ENCODE assay signal across 9 cellular contexts in genomic region chr19:41994521-41994971, GRCh38. TPM values are rescaled to one million over a fixed set of nuclear protein-coding genes. Genes with fewer than 3 reads are reported as not detected.
DNase-seq lines count a peak whose midpoint lies in the region; ATAC-seq, FAIRE-seq and TF ChIP-seq lines count a peak whose summit lies in the region.
"Had no signal": no experiment of that assay in that cellular context is flagged by ENCODE, and none has a peak within 500 bp of the region (broad histone marks: within the 10 kb centered on the region; RNA-seq: fewer than 3 reads in every experiment).

No MANE protein-coding gene starts in this region.

- H3K4me3 ChIP-seq in OCI-LY3 (ENCODE audit: low read length) (peak overlapping the region; percentile 93), esophagus squamous epithelium (peak overlapping the region in 3 of 4 donors; percentile 23 to 69 (median 51)), HepG2 (replicated peaks in 1 of 3; ENCODE audit: insufficient read depth in 1 of 3, low read depth in 2 of 3, low read length in 3 of 3) (no peak overlapping the region)

- peak overlapping the region; percentile 15; the same call in 1 of the 2 replicates for H3K9ac ChIP-seq in OCI-LY3 (ENCODE audit: low read length)
- H3K9ac ChIP-seq in HepG2 (ENCODE audit: insufficient read depth, low read depth, low read length): no peak overlapping the region

- H3K36me3 ChIP-seq in OCI-LY3 (replicated peaks; ENCODE audit: low read depth, low read length) (no peaks in the 10 kb centered on the region), esophagus squamous epithelium (no peaks in the 10 kb centered on the region), HepG2 (replicated peaks in 1 of 2; ENCODE audit: control insufficient read depth in 1 of 2, insufficient read depth in 2 of 2, low read length in 2 of 2) (no peaks in the 10 kb centered on the region)

- TF ChIP-seq EP300 in HepG2 (IDR thresholded peaks at IDR 0.05; ENCODE audit: low read depth in 2 of 2, low read length in 2 of 2) (no peak), HepG2 (CRISPR knock-in tag; IDR thresholded peaks at IDR 0.05; ENCODE audit: borderline replicate concordance) (no peak)

- TF ChIP-seq RAD21 in HepG2 (CRISPR knock-in tag; IDR thresholded peaks at IDR 0.05): no peak

- no peaks in the 10 kb centered on the region for H3K9me3 ChIP-seq in OCI-LY3 (ENCODE audit: insufficient read depth, low read length)
- no peaks in the 10 kb centered on the region for H3K9me3 ChIP-seq in esophagus squamous epithelium
- no peaks in the 10 kb centered on the region for H3K9me3 ChIP-seq in HepG2 (ENCODE audit: low read length)

- H2AFZ ChIP-seq in OCI-LY3 (ENCODE audit: low read depth, low read length) (peak overlapping the region; percentile 68; the same call in 1 of the 2 replicates), HepG2 (ENCODE audit: low read length) (no peak overlapping the region)

- CTCF ChIA-PET in HepG2 (lab: Yijun Ruan, JAX; ENCODE audit: low intra/inter-chr PET ratio, low total read pairs): no interaction called here

- H3K4me1 ChIP-seq in OCI-LY3 (ENCODE audit: low read length) (peaks cover 13% of the 10 kb centered on the region; the same call in 1 of the 2 replicates), esophagus squamous epithelium (peaks cover 10 to 38% (median 16%) of the 10 kb centered on the region in 3 donors), HepG2 (ENCODE audit: insufficient read depth, low read length) (no peaks in the 10 kb centered on the region)

- TF ChIP-seq CTCF in OCI-LY3 (IDR thresholded peaks at IDR 0.05; ENCODE audit: low read depth, low read length) (no peak), esophagus squamous epithelium (IDR thresholded peaks at IDR 0.05) (no peak), HepG2 (CRISPR knock-in tag; IDR thresholded peaks at IDR 0.05) (no peak)

- no peak for ATAC-seq in HepG2

- TF ChIP-seq POLR2A in esophagus squamous epithelium (IDR thresholded peaks at IDR 0.05) (no peak), HepG2 (IDR thresholded peaks at IDR 0.05; ENCODE audit: insufficient read depth in 1 of 2, low read depth in 2 of 2, low read length in 2 of 2) (no peak)

- H3K4me2 ChIP-seq in OCI-LY3 (ENCODE audit: low read length) (peak overlapping the region; percentile 97), HepG2 (ENCODE audit: low read depth, low read length) (no peak overlapping the region)

- intact Hi-C loops in esophagus squamous epithelium (cut with DNase I) (no loop called here), HepG2 (cut with micrococcal nuclease; ENCODE audit: unreplicated experiment) (no loop called here)

- POLR2A ChIA-PET in HepG2 (lab: Yijun Ruan, JAX): no interaction called here

- H3K27ac ChIP-seq in OCI-LY3 (ENCODE audit: low read length) (no peak overlapping the region), esophagus squamous epithelium (no peak overlapping the region), HepG2 (ENCODE audit: extremely low read length, insufficient read depth, low read length) (no peak overlapping the region)

- H3K27me3 ChIP-seq in OCI-LY3 (ENCODE audit: low read depth, low read length) (peaks cover 1% of the 10 kb centered on the region; the same call in 1 of the 2 replicates), esophagus squamous epithelium (peaks cover 5 to 98% (median 25%) of the 10 kb centered on the region in 4 donors), HepG2 (ENCODE audit: control insufficient read depth in 1 of 2, insufficient read depth in 2 of 2, low read length in 2 of 2) (peaks cover 6 to 45% of the 10 kb centered on the region in 2 experiments; a peak in 4 of 5 replicates)

- in situ Hi-C loops in HepG2 (cut with HindIII; ENCODE audit: extremely low pct_ligation_motif_present, low pct_unique_long_range_greater_than_20kb): no loop called here

- H4K20me1 ChIP-seq in OCI-LY3 (ENCODE audit: insufficient read depth, low read length): peaks cover 3% of the 10 kb centered on the region; the same call in 1 of the 2 replicates
- 0 out of 2 replicates have a peak, but pooled peaks cover 7% of the 10 kb centered on the region for H4K20me1 ChIP-seq in HepG2 (ENCODE audit: insufficient read depth, low read length)

- peak; percentile 30 for DNase-seq in activated naive CD4-positive, alpha-beta T cell treated with anti-CD3 and anti-CD28 coated beads, Interleukin-2, amount 50 U/mL, for 16 hours
- DNase-seq in activated naive CD4-positive, alpha-beta T cell treated with Interleukin-2 at 50 U/mL for 16 hours: no peak
- DNase-seq in esophagus squamous epithelium (lab: John Stamatoyannopoulos, UW) (no peak), superior temporal gyrus (ENCODE audit: extremely low spot score) (peak; percentile 20), HepG2 (ENCODE audit: low spot score) (no peak), NCI-H345 (lab: John Stamatoyannopoulos, UW) (no peak)
- no peak for DNase-seq in activated CD4-positive, CD25-positive, alpha-beta regulatory T cell (lab: John Stamatoyannopoulos, UW)

- H3K79me2 ChIP-seq in OCI-LY3 (ENCODE audit: low read length) (no peaks in the 10 kb centered on the region), HepG2 (ENCODE audit: insufficient read depth, low read length) (no peaks in the 10 kb centered on the region)

- 24 to 33% methylated on average over 5 to 7 of the region's 13 CpGs for WGBS in esophagus squamous epithelium, 2 donors
- 7% methylated on average over 12 of the region's 13 CpGs for WGBS in HepG2 (ENCODE audit: low lambda C conversion rate)

- BruUV-seq in HepG2 (replicated peaks; lab: Mats Ljungman, UMichigan): no TSS peak

- no peak for FAIRE-seq in HepG2 (lab: Jason Lieb, UNC)

TF ChIP-seq in HepG2, 621 proteins besides CTCF, POLR2A, EP300 and RAD21 (continues in another document):
- TF ChIP-seq NCOA1 (CRISPR knock-in tag; IDR thresholded peaks at IDR 0.05): no peak
- no peak for TF ChIP-seq ZNF18 (CRISPR knock-in tag; IDR thresholded peaks at IDR 0.05; ENCODE audit: insufficient replicate concordance)

RNA-seq across cellular contexts. Expression of gene ATP1A3, which starts 0.5 kb away (rescaled TPM):
- under 1 TPM in 2 of 4 donors, not detected in 2; 0.19 to 0.42 TPM for total RNA-seq in esophagus squamous epithelium
- total RNA-seq in HepG2 (2016; rRNA removed; fragmentation: Illumina TruSeq; extraction: Trizol): 0.04 TPM in 1 of 2 replicates, not detected in the other
- total RNA-seq in HepG2 (2016; cell fraction: cytosol; rRNA removed; fragmentation: Illumina TruSeq; extraction: Trizol; ENCODE audit: low read depth): not detected in 2 replicates
- 0.04 and 0.13 TPM in 2 replicates for total RNA-seq in HepG2 (2016; cell fraction: insoluble cytoplasmic fraction; rRNA removed; fragmentation: Illumina TruSeq; extraction: Trizol)
- 0.12 TPM in 1 of 2 replicates, not detected in the other for total RNA-seq in HepG2 (2016; cell fraction: membrane; rRNA removed; fragmentation: Illumina TruSeq; extraction: Trizol)
- total RNA-seq in HepG2 (2016; cell fraction: nucleus; rRNA removed; fragmentation: Illumina TruSeq; extraction: Trizol): 0.12 TPM in 1 of 2 replicates, not detected in the other
- polyA plus RNA-seq in HepG2 (2011; rRNA removed): 0.01 TPM in 1 of 2 replicates, not detected in the other
- polyA plus RNA-seq in HepG2 (2011; cell fraction: cytosol; rRNA removed): 0.01 TPM in 1 of 2 replicates, not detected in the other
- not detected in 2 replicates for polyA plus RNA-seq in HepG2 (2011; cell fraction: nucleus; rRNA removed)
- not detected in 2 replicates for polyA plus RNA-seq in HepG2 (2012)
- 0.03 TPM in 2 replicates for polyA plus RNA-seq in HepG2 (2016; cell fraction: cytosol; fragmentation: Illumina TruSeq; extraction: Trizol; ENCODE audit: low read depth)
- polyA plus RNA-seq in HepG2 (2016; cell fraction: insoluble cytoplasmic fraction; fragmentation: Illumina TruSeq; extraction: Trizol; ENCODE audit: low read depth): not detected in 2 replicates
- polyA plus RNA-seq in HepG2 (2016; cell fraction: membrane; fragmentation: Illumina TruSeq; extraction: Trizol; ENCODE audit: low read depth): 0.07 TPM in 1 of 2 replicates, not detected in the other
- polyA plus RNA-seq in HepG2 (2016; cell fraction: nucleus; fragmentation: Illumina TruSeq; extraction: Trizol; ENCODE audit: insufficient read depth, low read depth): 0.15 and 0.28 TPM in 2 replicates
- polyA minus RNA-seq in HepG2 (2011; rRNA and poly(A)+ RNA removed; ENCODE audit: low replicate concordance): 0.16 TPM in 1 of 2 replicates, not detected in the other
- not detected in 2 replicates for polyA minus RNA-seq in HepG2 (2011; cell fraction: cytosol; rRNA and poly(A)+ RNA removed)
- polyA minus RNA-seq in HepG2 (2011; cell fraction: nucleus; rRNA and poly(A)+ RNA removed): not detected in 2 replicates
- total RNA-seq: epithelial cell of proximal tubule had no signal

RNA-seq across cellular contexts. Expression of gene RABAC1, which starts 35.4 kb away (rescaled TPM):
- total RNA-seq in esophagus squamous epithelium (100 to 1,000 TPM in 3 of 4 donors, 10 to 100 TPM in 1; 47.4 to 113 (median 103) TPM), HepG2 (2016; rRNA removed; fragmentation: Illumina TruSeq; extraction: Trizol) (20.7 and 37.4 TPM in 2 replicates)
- total RNA-seq in HepG2 (2016; cell fraction: cytosol; rRNA removed; fragmentation: Illumina TruSeq; extraction: Trizol; ENCODE audit: low read depth): 32.7 and 40.5 TPM in 2 replicates
- 21.9 and 38.8 TPM in 2 replicates for total RNA-seq in HepG2 (2016; cell fraction: insoluble cytoplasmic fraction; rRNA removed; fragmentation: Illumina TruSeq; extraction: Trizol)
- 24.1 and 26.6 TPM in 2 replicates for total RNA-seq in HepG2 (2016; cell fraction: membrane; rRNA removed; fragmentation: Illumina TruSeq; extraction: Trizol)
- 28.4 and 29.8 TPM in 2 replicates for total RNA-seq in HepG2 (2016; cell fraction: nucleus; rRNA removed; fragmentation: Illumina TruSeq; extraction: Trizol)
- polyA plus RNA-seq in HepG2 (2011; rRNA removed): 74.0 and 91.2 TPM in 2 replicates
- polyA plus RNA-seq in HepG2 (2011; cell fraction: cytosol; rRNA removed): 112 and 172 TPM in 2 replicates
- 93.5 and 96.2 TPM in 2 replicates for polyA plus RNA-seq in HepG2 (2011; cell fraction: nucleus; rRNA removed)
- polyA plus RNA-seq in HepG2 (2012): 38.2 and 66.0 TPM in 2 replicates
- 34.2 and 39.3 TPM in 2 replicates for polyA plus RNA-seq in HepG2 (2016; cell fraction: cytosol; fragmentation: Illumina TruSeq; extraction: Trizol; ENCODE audit: low read depth)
- 20.0 and 22.5 TPM in 2 replicates for polyA plus RNA-seq in HepG2 (2016; cell fraction: insoluble cytoplasmic fraction; fragmentation: Illumina TruSeq; extraction: Trizol; ENCODE audit: low read depth)
- 21.0 and 26.9 TPM in 2 replicates for polyA plus RNA-seq in HepG2 (2016; cell fraction: membrane; fragmentation: Illumina TruSeq; extraction: Trizol; ENCODE audit: low read depth)
- 52.4 and 53.1 TPM in 2 replicates for polyA plus RNA-seq in HepG2 (2016; cell fraction: nucleus; fragmentation: Illumina TruSeq; extraction: Trizol; ENCODE audit: insufficient read depth, low read depth)
- 32.5 and 96.8 TPM in 2 replicates for polyA minus RNA-seq in HepG2 (2011; rRNA and poly(A)+ RNA removed; ENCODE audit: low replicate concordance)
- 26.4 and 26.8 TPM in 2 replicates for polyA minus RNA-seq in HepG2 (2011; cell fraction: cytosol; rRNA and poly(A)+ RNA removed)
- 21.6 and 26.0 TPM in 2 replicates for polyA minus RNA-seq in HepG2 (2011; cell fraction: nucleus; rRNA and poly(A)+ RNA removed)

Comparison
In these comparisons a context has a peak if more than half of its experiments do, and no peak if none do; other contexts are left out.
1. DNase-seq: peak in activated naive CD4-positive, alpha-beta T cell treated with anti-CD3 and anti-CD28 coated beads, Interleukin-2, amount 50 U/mL, for 16 hours (single experiment) and superior temporal gyrus (single experiment); none in activated naive CD4-positive, alpha-beta T cell treated with Interleukin-2 at 50 U/mL for 16 hours (single experiment), esophagus squamous epithelium (single experiment), activated CD4-positive, CD25-positive, alpha-beta regulatory T cell (0 of 4), HepG2 (single experiment) and NCI-H345 (single experiment).
2. H3K4me3 ChIP-seq: peak in OCI-LY3 (single experiment) and esophagus squamous epithelium (3 of 4); none in HepG2 (0 of 3).